9 cellular contexts compared by ENCODE assay signal in genomic region chr20:50928469-50928868, GRCh38. TPM values are rescaled to one million over a fixed set of nuclear protein-coding genes. Genes with fewer than 3 reads are reported as not detected.
A peak's percentile ranks its signal among the peaks of the same experiment; 100 is the strongest.
DNase-seq lines count a peak whose midpoint lies in the region; ATAC-seq, FAIRE-seq and TF ChIP-seq lines count a peak whose summit lies in the region.
"Had no signal": no experiment of that assay in that cellular context is flagged by ENCODE, and none has a peak within 500 bp of the region (broad histone marks: within the 10 kb centered on the region; RNA-seq: fewer than 3 reads in every experiment).

No MANE protein-coding gene starts in this region.

- H3K23ac ChIP-seq in neuronal stem cell (ENCODE audit: low read depth, low read length, poor library complexity), result no peak overlapping the region

- H3K27ac ChIP-seq in dorsolateral prefrontal cortex (peak overlapping the region in 7 of 59 donors; percentile 82 to 100 (median 86)), neuronal stem cell (replicated peaks; ENCODE audit: low read length) (no peak overlapping the region), colonic mucosa (no peak overlapping the region), pancreas (no peak overlapping the region)

- no peak overlapping the region for H2BK12ac ChIP-seq in neuronal stem cell (ENCODE audit: low read length)

- no peak overlapping the region for H2AFZ ChIP-seq in neuronal stem cell (ENCODE audit: low read length)

- H2BK5ac ChIP-seq in neuronal stem cell (ENCODE audit: low read length), result no peak overlapping the region

- FAIRE-seq in pancreas (lab: Jason Lieb, UNC), result no peak

- peak overlapping the region; percentile 59 for H3K4me2 ChIP-seq in neuronal stem cell (ENCODE audit: insufficient read depth, low read length, poor library complexity, severe bottlenecking)

- peak overlapping the region; percentile 39 for H3K9ac ChIP-seq in neuronal stem cell (ENCODE audit: low read depth, low read length, poor library complexity)
- no peak overlapping the region for H3K9ac ChIP-seq in colonic mucosa (ENCODE audit: low read depth in 2 of 2, low read length in 2 of 2)

- H3K9me3 ChIP-seq in neuronal stem cell (replicated peaks in 1 of 2; ENCODE audit: control insufficient read depth in 2 of 2, insufficient read depth in 1 of 2, low read depth in 1 of 2, low read length in 2 of 2) (no peaks in the 10 kb centered on the region), colonic mucosa (no peaks in the 10 kb centered on the region), pancreas (no peaks in the 10 kb centered on the region)

- H3K36me3 ChIP-seq in neuronal stem cell (replicated peaks in 1 of 2; ENCODE audit: control insufficient read depth in 2 of 2, insufficient read depth in 2 of 2, low read length in 2 of 2) (peaks cover 13 to 78% of the 10 kb centered on the region in 2 donors), colonic mucosa (no peaks in the 10 kb centered on the region), pancreas (peaks cover 0 to 1% (median under 1%) of the 10 kb centered on the region in 3 donors)

- H3K14ac ChIP-seq in neuronal stem cell (ENCODE audit: low read length), result no peak overlapping the region

- H3K4ac ChIP-seq in neuronal stem cell (ENCODE audit: low read length), result no peak overlapping the region

- H3K27me3 ChIP-seq in dorsolateral prefrontal cortex (no peaks in the 10 kb centered on the region), neuronal stem cell (ENCODE audit: control insufficient read depth in 3 of 3, insufficient read depth in 3 of 3, low read depth in 1 of 3, low read length in 3 of 3) (no peaks in the 10 kb centered on the region), colonic mucosa (no peaks in the 10 kb centered on the region), pancreas (no peaks in the 10 kb centered on the region)

- peaks cover 6% of the 10 kb centered on the region for H3K79me1 ChIP-seq in neuronal stem cell (ENCODE audit: low read depth, low read length)

- no peak overlapping the region for H2BK15ac ChIP-seq in neuronal stem cell (ENCODE audit: low read length)

- peak overlapping the region; percentile 99 for H3K4me3 ChIP-seq in GM08714 (ENCODE audit: low read length)
- H3K4me3 ChIP-seq in dorsolateral prefrontal cortex, result peak overlapping the region in 46 of 59 donors; percentile 0 to 93 (median 81)
- peak overlapping the region; percentile 52 to 93 for H3K4me3 ChIP-seq in neuronal stem cell (ENCODE audit: low read length in 2 of 2)
- H3K4me3 ChIP-seq in colonic mucosa, result no peak overlapping the region
- H3K4me3 ChIP-seq in pancreas, result peak overlapping the region in 1 of 4 donors; percentile 77

- no peak overlapping the region for H4K91ac ChIP-seq in neuronal stem cell (ENCODE audit: low read depth, low read length, poor library complexity)

- H3K18ac ChIP-seq in neuronal stem cell (ENCODE audit: low read length), result no peak overlapping the region

- H3K4me1 ChIP-seq in neuronal stem cell (ENCODE audit: control insufficient read depth in 2 of 2, insufficient read depth in 1 of 2, low read depth in 1 of 2, low read length in 2 of 2), result peaks cover 8 to 11% of the 10 kb centered on the region in 2 donors
- H3K4me1 ChIP-seq in colonic mucosa, result peaks cover 14% of the 10 kb centered on the region
- peaks cover 0 to 41% (median 32%) of the 10 kb centered on the region in 3 donors for H3K4me1 ChIP-seq in pancreas

- no peak overlapping the region for H2AK5ac ChIP-seq in neuronal stem cell (ENCODE audit: low read depth, low read length)

- no peak for ATAC-seq in HG03159 (IDR thresholded peaks at IDR 0.05; ENCODE audit: unreplicated experiment)
- ATAC-seq in GM18868 (IDR thresholded peaks at IDR 0.05; ENCODE audit: unreplicated experiment), result no peak
- no peak for ATAC-seq in pancreas

- H2BK120ac ChIP-seq in neuronal stem cell (ENCODE audit: low read depth, low read length), result no peak overlapping the region

- intact Hi-C loops in dorsolateral prefrontal cortex (cut with DNase I) (no loop called here), colonic mucosa (cut with DNase I) (loop anchor here (5.0 kb wide), 1 partner anchor 136 kb away; no protein-coding TSS in a partner anchor), pancreas (cut with DNase I) (loop anchor here in 1 of 3 donors (10.0 kb wide), 1 partner anchor 134 kb away; the partner anchor contains the start of gene BCAS4)

- DNase-seq in NAMALWA (ENCODE audit: low spot score) (peak; percentile 26), dorsolateral prefrontal cortex (no peak), neuronal stem cell (ENCODE audit: low spot score) (no peak), colonic mucosa (no peak), pancreas (no peak)
- DNase-seq: SW 1271 had no signal

- no CpG with 5 or more reads among the region's 5 CpGs for WGBS in neuronal stem cell (ENCODE audit: extremely low coverage in 2 of 2, insufficient read length in 2 of 2, insufficient replicate concordance in 1 of 2), 2 donors
- 64 to 65% methylated on average over 5 of the region's 5 CpGs for WGBS in pancreas, 2 donors

- H4K8ac ChIP-seq in neuronal stem cell (ENCODE audit: low read depth, low read length), result no peak overlapping the region

- TF ChIP-seq CTCF in dorsolateral prefrontal cortex (IDR thresholded peaks at IDR 0.05 in 54 of 56, conservative IDR thresholded peaks at IDR 0.05 in 2 of 56; ENCODE audit: low read depth in 1 of 56, partially characterized antibody in 56 of 56) (peak in 4 of 56 donors; percentile 3 to 26 (median 19)), colonic mucosa (IDR thresholded peaks at IDR 0.05) (no peak), pancreas (IDR thresholded peaks at IDR 0.05) (no peak)

RNA-seq across cellular contexts. Expression of gene ADNP, which starts 2.8 kb away (rescaled TPM):
- total RNA-seq in dorsolateral prefrontal cortex (100 to 1,000 TPM in 2 of 120 experiments, 10 to 100 TPM in 118; 48.0 to 106 (median 69.6) TPM), colonic mucosa (10 to 100 TPM; 46.8 to 54.0 TPM), pancreas (10 to 100 TPM; 18.7 to 33.8 (median 20.5) TPM)
- polyA plus RNA-seq in neuronal stem cell (2013, experiment 1 of 2), result 96.1 TPM
- polyA plus RNA-seq in neuronal stem cell (2013, experiment 2 of 2), result 95.9 TPM
- 10 to 100 TPM; 17.8 to 21.5 TPM for polyA plus RNA-seq in pancreas

RNA-seq across cellular contexts. Expression of gene DPM1, which starts 29.9 kb away (rescaled TPM):
- total RNA-seq in dorsolateral prefrontal cortex (10 to 100 TPM; 12.9 to 36.2 (median 25.1) TPM), colonic mucosa (10 to 100 TPM; 37.0 to 43.9 TPM), pancreas (10 to 100 TPM; 16.1 to 24.0 (median 17.8) TPM)
- polyA plus RNA-seq in neuronal stem cell (2013, experiment 1 of 2), result 61.4 TPM
- polyA plus RNA-seq in neuronal stem cell (2013, experiment 2 of 2), result 64.6 TPM
- 10 to 100 TPM; 13.6 to 34.8 TPM for polyA plus RNA-seq in pancreas

RNA-seq across cellular contexts. Expression of gene MOCS3, which starts 30.1 kb away (rescaled TPM):
- total RNA-seq in dorsolateral prefrontal cortex (1 to 10 TPM; 3.1 to 7.1 (median 4.6) TPM), colonic mucosa (1 to 10 TPM; 4.6 to 5.1 TPM), pancreas (1 to 10 TPM; 1.3 to 2.3 (median 1.8) TPM)
- 2.6 TPM for polyA plus RNA-seq in neuronal stem cell (2013, experiment 1 of 2)
- polyA plus RNA-seq in neuronal stem cell (2013, experiment 2 of 2), result 2.5 TPM
- 1 to 10 TPM in 1 of 2 donors, under 1 TPM in 1; 0.72 to 1.9 TPM for polyA plus RNA-seq in pancreas
